Comparison of ENCODE assay signal across 19 cellular contexts in genomic region chr3:144403040-144403457, GRCh38.
A peak's percentile ranks its signal among the peaks of the same experiment; 100 is the strongest.
DNase-seq lines count a peak whose midpoint lies in the region; ATAC-seq and TF ChIP-seq lines count a peak whose summit lies in the region.
"Had no signal": no experiment of that assay in that cellular context is flagged by ENCODE, and none has a peak within 500 bp of the region (broad histone marks: within the 10 kb centered on the region; RNA-seq: fewer than 3 reads in every experiment).

No MANE protein-coding gene starts in this region.

- no peaks in the 10 kb centered on the region for H3K4me1 ChIP-seq in H9 (ENCODE audit: insufficient read depth, low read length)
- H3K4me1 ChIP-seq: breast epithelium had no signal

- no peak overlapping the region for H3K9ac ChIP-seq in H9 (ENCODE audit: extremely low read depth, insufficient read length, low read length)

- no peaks in the 10 kb centered on the region for H3K23me2 ChIP-seq in H9 (ENCODE audit: insufficient read length, low read depth, low read length, poor library complexity, severe bottlenecking)

- no peak overlapping the region for H3K56ac ChIP-seq in H9 (ENCODE audit: insufficient read length, low read depth, low read length)

- no peaks in the 10 kb centered on the region for H3K9me3 ChIP-seq in H9 (ENCODE audit: control insufficient read depth, low read depth, low read length)

- no peak for TF ChIP-seq CTCF in H9 (conservative IDR thresholded peaks at IDR 0.05)

- H3K4me1 Mint-ChIP-seq in H9: no peaks in the 10 kb centered on the region
- H3K4me1 Mint-ChIP-seq: CD8-positive, alpha-beta memory T cell; T-helper 17 cell had no signal

- no peak for ATAC-seq in GM21576 (IDR thresholded peaks at IDR 0.05; ENCODE audit: unreplicated experiment)
- ATAC-seq: activated naive CD4-positive, alpha-beta T cell treated with anti-CD3 and anti-CD28 coated beads, Interleukin-2, amount 50 U/mL, for 72 hours; activated T-cell treated with anti-CD3 and anti-CD28 coated beads, Interleukin-2, amount 50 U/mL, for 72 hours; T-helper 17 cell had no signal

- WGBS in H9 (ENCODE audit: extremely low coverage, insufficient read length, low lambda C conversion rate): no CpG with 5 or more reads among the region's 3 CpGs

- H3T11ph ChIP-seq in H9 (ENCODE audit: low read length): no peak overlapping the region

- no peaks in the 10 kb centered on the region for H3K79me2 ChIP-seq in H9 (ENCODE audit: insufficient read depth, low read length)

- no peak overlapping the region for H4K91ac ChIP-seq in H9 (ENCODE audit: insufficient read length, low read depth, low read length)

- no peak overlapping the region for H3K14ac ChIP-seq in H9 (ENCODE audit: insufficient read depth, low read length)

- no peak overlapping the region for H3K27ac ChIP-seq in H9 (ENCODE audit: insufficient read length, low read depth, low read length)
- H3K27ac ChIP-seq: breast epithelium had no signal

- no peak overlapping the region for H2BK12ac ChIP-seq in H9 (ENCODE audit: insufficient read length, low read depth, low read length)

- H3K27me3 Mint-ChIP-seq in H9 (ENCODE audit: low read depth): no peaks in the 10 kb centered on the region
- H3K27me3 Mint-ChIP-seq: CD8-positive, alpha-beta memory T cell; T-helper 17 cell had no signal

- no peak overlapping the region for H3K4me3 Mint-ChIP-seq in H9
- H3K4me3 Mint-ChIP-seq: activated T-cell treated with anti-CD3 and anti-CD28 coated beads, Interleukin-2, amount 50 U/mL, for 72 hours; CD8-positive, alpha-beta memory T cell; T-helper 17 cell had no signal

- DNase-seq in EL: peak; percentile 38
- peak; percentile 63 for DNase-seq in NCI-H82 (lab: John Stamatoyannopoulos, UW)
- DNase-seq in astrocyte of the hippocampus (ENCODE audit: low read depth, low spot score): peak; percentile 11
- peak; percentile 35 for DNase-seq in iris pigment epithelial cell (ENCODE audit: low read depth)
- no peak for DNase-seq in H9
- no peak for DNase-seq in activated naive CD4-positive, alpha-beta T cell (lab: John Stamatoyannopoulos, UW)
- no peak for DNase-seq in GOT3 (lab: John Stamatoyannopoulos, UW)
- DNase-seq: activated CD8-positive, alpha-beta memory T cell treated with anti-CD3 and anti-CD28 coated beads for 24 hours; activated T-cell treated with anti-CD3 and anti-CD28 coated beads, Interleukin-2, amount 50 U/mL, for 72 hours; CD8-positive, alpha-beta memory T cell; glutamatergic neuron; Karpas-422; NCI-H1092; NCI-H2081; stimulated activated CD8-positive, alpha-beta memory T cell treated with anti-CD3 and anti-CD28 coated beads, Interleukin-4, amount 100 ng/mL, for 48 hours; T-helper 17 cell had no signal

- H3K4ac ChIP-seq in H9 (ENCODE audit: low read depth, low read length): no peak overlapping the region

- H3K18ac ChIP-seq in H9 (ENCODE audit: insufficient read length, low read depth, low read length): no peak overlapping the region

- H4K20me1 ChIP-seq in H9 (ENCODE audit: control insufficient read depth, insufficient read depth, insufficient read length): no peaks in the 10 kb centered on the region

- no peak overlapping the region for H2AK5ac ChIP-seq in H9 (ENCODE audit: insufficient read length, low read length)

- peaks cover 0 to 10% of the 10 kb centered on the region in 2 experiments; a peak in 3 of 5 replicates for H3K9me3 Mint-ChIP-seq in H9

- H3K4me2 ChIP-seq in H9 (ENCODE audit: insufficient read depth, insufficient read length, low read length): no peak overlapping the region

- no peaks in the 10 kb centered on the region for H3K27me3 ChIP-seq in H9 (ENCODE audit: insufficient read depth, low read length)
- H3K27me3 ChIP-seq: breast epithelium had no signal

- H3K27ac Mint-ChIP-seq in H9: no peak overlapping the region
- H3K27ac Mint-ChIP-seq: activated naive CD4-positive, alpha-beta T cell treated with anti-CD3 and anti-CD28 coated beads, Interleukin-2, amount 50 U/mL, for 72 hours; activated T-cell treated with anti-CD3 and anti-CD28 coated beads, Interleukin-2, amount 50 U/mL, for 72 hours; CD8-positive, alpha-beta memory T cell; T-helper 17 cell had no signal

- H3K23ac ChIP-seq in H9 (ENCODE audit: insufficient read length, low read depth, low read length): no peak overlapping the region

- H4K8ac ChIP-seq in H9 (replicated peaks; ENCODE audit: insufficient read length, low read depth, low read length): no peak overlapping the region

- H4K5ac ChIP-seq in H9 (ENCODE audit: insufficient read length, low read depth, low read length): no peak overlapping the region

- H3K79me1 ChIP-seq in H9 (ENCODE audit: insufficient read depth, low read depth, low read length, poor library complexity, severe bottlenecking): no peaks in the 10 kb centered on the region

- no peak overlapping the region for H2BK20ac ChIP-seq in H9 (ENCODE audit: low read depth, low read length, poor library complexity, severe bottlenecking)

- no peak overlapping the region for H2BK120ac ChIP-seq in H9 (ENCODE audit: low read depth, low read length, poor library complexity, severe bottlenecking)

- H2BK15ac ChIP-seq in H9 (ENCODE audit: low read depth, low read length): no peak overlapping the region

- H2BK5ac ChIP-seq in H9 (ENCODE audit: insufficient read length, low read length): no peak overlapping the region

- H3K36me3 Mint-ChIP-seq in H9 (ENCODE audit: insufficient read depth in 1 of 3, low read depth in 3 of 3): 0 out of 7 replicates have a peak, but pooled peaks cover 0 to 4% (median 0%) of the 10 kb centered on the region in 3 experiments
- H3K36me3 Mint-ChIP-seq: CD8-positive, alpha-beta memory T cell had no signal

- no peak overlapping the region for H2AFZ ChIP-seq in H9 (ENCODE audit: low read length)

Comparison
In these comparisons a context has a peak if more than half of its experiments do, and no peak if none do; other contexts are left out.
1. DNase-seq: peak in EL (single experiment), NCI-H82 (single experiment), astrocyte of the hippocampus (single experiment) and iris pigment epithelial cell (single experiment); none in H9 (single experiment), activated naive CD4-positive, alpha-beta T cell (0 of 4) and GOT3 (single experiment).